1 cellular context compared by ENCODE assay signal in the genomic region with DNA sequence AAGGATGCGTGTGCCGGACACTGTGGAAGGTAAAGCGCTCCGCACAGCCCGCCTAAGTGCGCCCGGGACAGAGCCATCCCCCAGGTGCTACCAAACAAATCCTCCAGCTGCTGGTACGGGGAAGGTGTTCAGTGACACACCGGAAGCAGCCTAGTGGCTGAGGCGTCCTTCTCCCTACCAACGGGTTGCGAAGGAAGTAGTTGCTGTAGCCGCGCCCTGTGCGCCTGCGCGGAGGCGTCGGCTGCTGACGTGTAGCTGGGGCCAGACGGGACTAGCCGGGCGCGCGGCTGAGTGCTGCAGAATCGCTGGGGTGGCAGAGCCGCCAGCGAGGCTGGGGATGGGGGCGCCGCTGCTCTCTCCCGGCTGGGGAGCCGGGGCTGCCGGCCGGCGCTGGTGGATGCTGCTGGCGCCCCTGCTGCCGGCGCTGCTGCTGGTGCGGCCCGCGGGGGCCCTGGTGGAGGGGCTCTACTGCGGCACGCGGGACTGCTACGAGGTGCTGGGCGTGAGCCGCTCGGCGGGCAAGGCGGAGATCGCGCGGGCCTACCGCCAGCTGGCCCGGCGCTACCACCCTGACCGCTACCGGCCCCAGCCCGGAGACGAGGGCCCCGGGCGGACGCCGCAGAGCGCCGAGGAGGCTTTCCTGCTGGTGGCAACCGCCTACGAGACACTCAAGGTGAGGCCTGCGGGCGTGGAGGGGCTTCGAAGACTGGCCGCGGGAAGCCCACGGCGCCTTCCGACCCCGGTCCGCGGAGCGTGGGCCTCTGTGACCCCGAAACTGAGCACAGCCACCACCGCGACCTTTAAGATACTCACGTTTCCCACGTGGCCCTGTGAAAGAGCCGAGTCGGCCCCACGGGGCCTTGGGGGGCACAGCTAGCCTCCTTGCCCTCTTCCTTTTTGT.
TF ChIP-seq lines count a peak whose summit lies in the region.

DNAJC25 (plus strand) TSS at position 264 of the 901 bp plus-strand sequence; CDS start at position 338, 74 bp downstream.

TF ChIP-seq in GM12878, 131 proteins besides CTCF, POLR2A, EP300 and RAD21 (continued from another document and continues in another):
- TF ChIP-seq ATF2 (IDR thresholded peaks at IDR 0.05; ENCODE audit: low read length) (no peak), MYB (IDR thresholded peaks at IDR 0.05; ENCODE audit: borderline replicate concordance, low read depth, low read length) (no peak), GABPA (IDR thresholded peaks at IDR 0.05; ENCODE audit: low read depth) (peak; percentile 96), PAX5 (IDR thresholded peaks at IDR 0.05; ENCODE audit: borderline replicate concordance, low read depth, low read length) (0 out of 2 replicates have a peak, but pooled peaks have one; percentile 40), SREBF2 (IDR thresholded peaks at IDR 0.05; ENCODE audit: low read length) (0 out of 2 replicates have a peak, but pooled peaks have one; percentile 9), MLLT1 (IDR thresholded peaks at IDR 0.05) (peak; percentile 84), SUPT20H (IDR thresholded peaks at IDR 0.05; ENCODE audit: borderline replicate concordance, control insufficient read depth, low read depth, low read length) (no peak), NFXL1 (IDR thresholded peaks at IDR 0.05; ENCODE audit: borderline replicate concordance) (peak; percentile 43; the same call in 1 of the 2 replicates), TCF3 (IDR thresholded peaks at IDR 0.05; ENCODE audit: borderline replicate concordance, insufficient read depth, low read depth, low read length) (peak; percentile 87), WRNIP1 (IDR thresholded peaks at IDR 0.05; ENCODE audit: borderline replicate concordance, low read depth, low read length) (0 out of 2 replicates have a peak, but pooled peaks have one; percentile 63), BHLHE40 (IDR thresholded peaks at IDR 0.05; ENCODE audit: borderline replicate concordance in 1 of 2, low read depth in 2 of 2, low read length in 1 of 2) (peak; percentile 52 to 57; a peak in 2 of 4 replicates), YY1 (IDR thresholded peaks at IDR 0.05; ENCODE audit: low read depth, low read length) (peak; percentile 85), MTA3 (IDR thresholded peaks at IDR 0.05; ENCODE audit: borderline replicate concordance, low read length) (no peak), YBX1 (IDR thresholded peaks at IDR 0.05) (no peak), NRF1 (conservative IDR thresholded peaks at IDR 0.05; ENCODE audit: low read depth, low read length) (peak; percentile 92), ZBTB11 (CRISPR knock-in tag; IDR thresholded peaks at IDR 0.05) (peak; percentile 90), NR2C1 (IDR thresholded peaks at IDR 0.05) (peak; percentile 82), CHD1 (IDR thresholded peaks at IDR 0.05; ENCODE audit: low read depth, low read length) (no peak), RELA (IDR thresholded peaks at IDR 0.05; ENCODE audit: borderline replicate concordance, partially characterized antibody) (no peak), STAT1 (conservative IDR thresholded peaks at IDR 0.05) (peak; percentile 19; the same call in 1 of the 2 replicates), RELB (IDR thresholded peaks at IDR 0.05; ENCODE audit: low read depth) (peak; percentile 67; the same call in 1 of the 2 replicates), E2F4 (IDR thresholded peaks at IDR 0.05; ENCODE audit: low read depth, low read length) (peak; percentile 18; the same call in 1 of the 2 replicates), POLR2AphosphoS2 (IDR thresholded peaks at IDR 0.05; ENCODE audit: low read depth, low read length) (peak; percentile 92; the same call in 1 of the 2 replicates), NKRF (conservative IDR thresholded peaks at IDR 0.05) (peak; percentile 95), PAX8 (IDR thresholded peaks at IDR 0.05) (no peak), SMAD5 (IDR thresholded peaks at IDR 0.05; ENCODE audit: low read depth) (peak; percentile 79; the same call in 1 of the 2 replicates), NR2F1 (conservative IDR thresholded peaks at IDR 0.05) (peak; percentile 86), RAD51 (IDR thresholded peaks at IDR 0.05) (no peak), SMARCA5 (IDR thresholded peaks at IDR 0.05) (peak; percentile 79), CREB1 (IDR thresholded peaks at IDR 0.05; ENCODE audit: low read depth) (peak; percentile 91), TCF7 (IDR thresholded peaks at IDR 0.05; ENCODE audit: borderline replicate concordance) (peak; percentile 26; the same call in 1 of the 2 replicates), RUNX3 (IDR thresholded peaks at IDR 0.05; ENCODE audit: low read length) (peak; percentile 14), PML (IDR thresholded peaks at IDR 0.05; ENCODE audit: low read length) (peak; percentile 95), CBX5 (IDR thresholded peaks at IDR 0.05; ENCODE audit: low read depth) (peak; percentile 73), SRF (IDR thresholded peaks at IDR 0.05; ENCODE audit: low read depth in 2 of 2, low read length in 2 of 2) (peak in 1 of 2 experiments; percentile 80; a peak in 2 of 4 replicates), PBX3 (IDR thresholded peaks at IDR 0.05; ENCODE audit: insufficient replicate concordance, low read depth, low read length) (peak; percentile 43), NR2C2 (IDR thresholded peaks at IDR 0.05; ENCODE audit: borderline replicate concordance, control insufficient read depth, insufficient read length, low read depth) (no peak), MTA2 (IDR thresholded peaks at IDR 0.05; ENCODE audit: low read depth) (no peak)
- TF ChIP-seq, protein P1, sequence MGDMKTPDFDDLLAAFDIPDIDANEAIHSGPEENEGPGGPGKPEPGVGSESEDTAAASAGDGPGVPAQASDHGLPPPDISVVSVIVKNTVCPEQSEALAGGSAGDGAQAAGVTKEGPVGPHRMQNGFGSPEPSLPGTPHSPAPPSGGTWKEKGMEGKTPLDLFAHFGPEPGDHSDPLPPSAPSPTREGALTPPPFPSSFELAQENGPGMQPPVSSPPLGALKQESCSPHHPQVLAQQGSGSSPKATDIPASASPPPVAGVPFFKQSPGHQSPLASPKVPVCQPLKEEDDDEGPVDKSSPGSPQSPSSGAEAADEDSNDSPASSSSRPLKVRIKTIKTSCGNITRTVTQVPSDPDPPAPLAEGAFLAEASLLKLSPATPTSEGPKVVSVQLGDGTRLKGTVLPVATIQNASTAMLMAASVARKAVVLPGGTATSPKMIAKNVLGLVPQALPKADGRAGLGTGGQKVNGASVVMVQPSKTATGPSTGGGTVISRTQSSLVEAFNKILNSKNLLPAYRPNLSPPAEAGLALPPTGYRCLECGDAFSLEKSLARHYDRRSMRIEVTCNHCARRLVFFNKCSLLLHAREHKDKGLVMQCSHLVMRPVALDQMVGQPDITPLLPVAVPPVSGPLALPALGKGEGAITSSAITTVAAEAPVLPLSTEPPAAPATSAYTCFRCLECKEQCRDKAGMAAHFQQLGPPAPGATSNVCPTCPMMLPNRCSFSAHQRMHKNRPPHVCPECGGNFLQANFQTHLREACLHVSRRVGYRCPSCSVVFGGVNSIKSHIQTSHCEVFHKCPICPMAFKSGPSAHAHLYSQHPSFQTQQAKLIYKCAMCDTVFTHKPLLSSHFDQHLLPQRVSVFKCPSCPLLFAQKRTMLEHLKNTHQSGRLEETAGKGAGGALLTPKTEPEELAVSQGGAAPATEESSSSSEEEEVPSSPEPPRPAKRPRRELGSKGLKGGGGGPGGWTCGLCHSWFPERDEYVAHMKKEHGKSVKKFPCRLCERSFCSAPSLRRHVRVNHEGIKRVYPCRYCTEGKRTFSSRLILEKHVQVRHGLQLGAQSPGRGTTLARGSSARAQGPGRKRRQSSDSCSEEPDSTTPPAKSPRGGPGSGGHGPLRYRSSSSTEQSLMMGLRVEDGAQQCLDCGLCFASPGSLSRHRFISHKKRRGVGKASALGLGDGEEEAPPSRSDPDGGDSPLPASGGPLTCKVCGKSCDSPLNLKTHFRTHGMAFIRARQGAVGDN (IDR thresholded peaks at IDR 0.05) = peak; percentile 93
